ENCODE assay signal across 15 cellular contexts in the genomic region with DNA sequence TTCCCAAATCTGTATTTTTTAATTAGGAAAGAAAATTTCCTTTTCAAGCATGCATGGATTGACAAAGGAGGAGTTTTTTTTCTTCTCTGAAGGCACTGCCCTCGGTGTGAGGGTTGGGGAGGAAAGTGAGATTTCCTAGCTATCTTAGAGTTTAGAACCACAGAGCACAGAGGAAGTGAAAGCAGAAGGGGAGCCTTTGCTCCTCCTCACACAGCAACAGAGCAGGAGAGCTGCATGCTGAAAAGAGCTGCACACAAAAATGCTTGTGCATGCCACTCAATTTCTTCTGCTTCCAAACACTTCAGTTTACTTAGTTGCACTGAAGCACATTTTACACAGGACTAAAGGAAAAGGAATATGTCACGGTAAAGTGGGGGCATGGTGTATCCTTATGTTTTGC.
DNase-seq lines count a peak whose midpoint lies in the region; ATAC-seq and TF ChIP-seq lines count a peak whose summit lies in the region.
"Had no signal": no experiment of that assay in that cellular context is flagged by ENCODE, and none has a peak within 500 bp of the region (broad histone marks: within the 10 kb centered on the region; RNA-seq: fewer than 3 reads in every experiment).

No MANE protein-coding gene starts in this region.

- no peak overlapping the region for H3K27ac ChIP-seq in lower lobe of right lung
- H3K27ac ChIP-seq: neural progenitor cell, suprapubic skin had no signal

- peak; percentile 100 for ATAC-seq in GM18907 (IDR thresholded peaks at IDR 0.05; ENCODE audit: unreplicated experiment)
- peak; percentile 100 for ATAC-seq in GM21737 (IDR thresholded peaks at IDR 0.05; ENCODE audit: unreplicated experiment)
- ATAC-seq in HG03196 (IDR thresholded peaks at IDR 0.05; ENCODE audit: unreplicated experiment), result peak; percentile 99
- no peak for ATAC-seq in lower lobe of right lung

- intact Hi-C loops in lower lobe of right lung (cut with DNase I), result no loop called here

- no peaks in the 10 kb centered on the region for H3K27me3 ChIP-seq in lower lobe of right lung (ENCODE audit: low read depth)
- H3K27me3 ChIP-seq: neural progenitor cell, suprapubic skin had no signal

- no peaks in the 10 kb centered on the region for H3K9me3 ChIP-seq in lower lobe of right lung
- H3K9me3 ChIP-seq: Caco-2, suprapubic skin had no signal

- DNase-seq in SKM-1 treated with dmso at 0.1 percent for 144 hours (lab: John Stamatoyannopoulos, UW; ENCODE audit: unreplicated experiment) (peak; percentile 52), lower lobe of right lung (no peak)
- DNase-seq in activated T-cell treated with anti-CD3 and anti-CD28 coated beads, Interleukin-2, amount 50 U/mL, for 1 hour, result no peak
- DNase-seq in activated CD4-positive, CD25-positive, alpha-beta regulatory T cell treated with anti-CD3 and anti-CD28 coated beads, Interleukin-2, amount 50 U/mL, for 72 hours, result no peak
- DNase-seq in effector CD8-positive, alpha-beta T cell (lab: John Stamatoyannopoulos, UW), result no peak
- DNase-seq: activated CD4-positive, alpha-beta T cell treated with anti-CD3 and anti-CD28 coated beads, Interleukin-2, amount 10 ng/mL, durations not matched to agents 24 days and 14 days; activated naive CD8-positive, alpha-beta T cell treated with anti-CD3 and anti-CD28 coated beads, Interleukin-2, amount 10 ng/mL, durations not matched to agents 7 days and 5 days; Caco-2; effector CD4-positive, alpha-beta T cell; NCI-H1105 treated with DMSO at 0.1 percent for 48 hours had no signal

- TF ChIP-seq CTCF in lower lobe of right lung (IDR thresholded peaks at IDR 0.05), result no peak

- no peaks in the 10 kb centered on the region for H3K4me1 ChIP-seq in lower lobe of right lung
- H3K4me1 ChIP-seq: Caco-2, neural progenitor cell, suprapubic skin had no signal

- H3K4me3 ChIP-seq in lower lobe of right lung, result no peak overlapping the region
- H3K4me3 ChIP-seq: neural progenitor cell, suprapubic skin had no signal

- no peaks in the 10 kb centered on the region for H3K36me3 ChIP-seq in lower lobe of right lung
- H3K36me3 ChIP-seq: neural progenitor cell, suprapubic skin had no signal

Comparison
In these comparisons a context has a peak if more than half of its experiments do, and no peak if none do; other contexts are left out.
1. ATAC-seq: peak in GM18907 (single experiment), GM21737 (single experiment) and HG03196 (single experiment); none in lower lobe of right lung (0 of 2).